In genomic region chr3:188339410-188340295, GRCh38 we compare ENCODE assay signal across 8 cellular contexts.
DNase-seq lines count a peak whose midpoint lies in the region; ATAC-seq lines count a peak whose summit lies in the region.
"Had no signal": no experiment of that assay in that cellular context is flagged by ENCODE, and none has a peak within 500 bp of the region (broad histone marks: within the 10 kb centered on the region; RNA-seq: fewer than 3 reads in every experiment).

No MANE protein-coding gene starts in this region.

- peaks cover 30% of the 10 kb centered on the region for H3K4me1 Mint-ChIP-seq in activated T-helper 17 cell treated with anti-CD3 and anti-CD28 coated beads, Interleukin-2, amount 50 U/mL, for 72 hours

- peak overlapping the region; percentile 83 for H3K27ac Mint-ChIP-seq in activated T-helper 17 cell treated with anti-CD3 and anti-CD28 coated beads, Interleukin-2, amount 50 U/mL, for 72 hours

- no peaks in the 10 kb centered on the region for H3K9me3 Mint-ChIP-seq in activated T-helper 17 cell treated with anti-CD3 and anti-CD28 coated beads, Interleukin-2, amount 50 U/mL, for 72 hours

- H3K27ac ChIP-seq in caudate nucleus (ENCODE audit: low read depth, low read length) = no peak overlapping the region

- H3K4me3 Mint-ChIP-seq in activated T-helper 17 cell treated with anti-CD3 and anti-CD28 coated beads, Interleukin-2, amount 50 U/mL, for 72 hours = peak overlapping the region; percentile 80

- H3K27me3 Mint-ChIP-seq in activated T-helper 17 cell treated with anti-CD3 and anti-CD28 coated beads, Interleukin-2, amount 50 U/mL, for 72 hours = no peaks in the 10 kb centered on the region

- ATAC-seq in GM21381 (IDR thresholded peaks at IDR 0.05; ENCODE audit: unreplicated experiment) (peak; percentile 78), HG03280 (IDR thresholded peaks at IDR 0.05; ENCODE audit: unreplicated experiment) (peak; percentile 71), GM21447 (IDR thresholded peaks at IDR 0.05; ENCODE audit: unreplicated experiment) (no peak)
- peak; percentile 94 for ATAC-seq in activated T-helper 17 cell treated with anti-CD3 and anti-CD28 coated beads, Interleukin-2, amount 50 U/mL, for 72 hours (replicated peaks)

- peaks cover 28% of the 10 kb centered on the region for H3K36me3 Mint-ChIP-seq in activated T-helper 17 cell treated with anti-CD3 and anti-CD28 coated beads, Interleukin-2, amount 50 U/mL, for 72 hours (ENCODE audit: low read depth)

- DNase-seq in stimulated activated CD4-positive, alpha-beta T cell treated with anti-CD3 and anti-CD28 coated beads, TNF-alpha, amount 100 ng/mL, for 24 hours (ENCODE audit: low read depth in 3 of 3) = peak in 2 of 3 experiments; percentile 41 to 45
- DNase-seq in caudate nucleus (lab: John Stamatoyannopoulos, UW) (no peak), kidney glomerular epithelial cell (lab: John Stamatoyannopoulos, UW) (no peak)
- DNase-seq: nucleus accumbens had no signal

Comparison
In these comparisons a context has a peak if more than half of its experiments do, and no peak if none do; other contexts are left out.
1. DNase-seq: peak in stimulated activated CD4-positive, alpha-beta T cell treated with anti-CD3 and anti-CD28 coated beads, TNF-alpha, amount 100 ng/mL, for 24 hours (2 of 3); none in caudate nucleus (0 of 61) and kidney glomerular epithelial cell (single experiment).